14 cellular contexts compared by ENCODE assay signal in genomic region chr10:79482721-79483120, GRCh38. TPM values are rescaled to one million over a fixed set of nuclear protein-coding genes. Genes with fewer than 3 reads are reported as not detected.
"Had no signal": no experiment of that assay in that cellular context is flagged by ENCODE, and none has a peak within 500 bp of the region (broad histone marks: within the 10 kb centered on the region; RNA-seq: fewer than 3 reads in every experiment).

No MANE protein-coding gene starts in this region.

- DNase-seq: activated CD4-positive, alpha-beta T cell treated with anti-CD3 and anti-CD28 coated beads for 1 hour; activated CD4-positive, alpha-beta T cell treated with anti-CD3 and anti-CD28 coated beads, Interleukin-2, amount 50 U/mL, for 48 hours; activated T-cell treated with anti-CD3 and anti-CD28 coated beads, Interleukin-2, amount 50 U/mL, for 72 hours; caudate nucleus; colonic mucosa; effector CD8-positive, alpha-beta T cell; hypothalamus; kidney glomerular epithelial cell; lower lobe of right lung; Right ventricle myocardium superior; SW 1271 had no signal

- H3K4me3 ChIP-seq: colonic mucosa, lower lobe of right lung, tibial artery had no signal

- H3K27me3 ChIP-seq: colonic mucosa, tibial artery had no signal

- H3K36me3 ChIP-seq: colonic mucosa, lower lobe of right lung, tibial artery had no signal

- H3K27ac ChIP-seq: epithelial cell of prostate had no signal

- ATAC-seq: activated T-cell treated with anti-CD3 and anti-CD28 coated beads, Interleukin-2, amount 50 U/mL, for 72 hours; lower lobe of right lung; natural killer cell treated with Interleukin-12 subunit alpha and Interleukin-12 subunit beta and Interleukin-15 and Interleukin-18, amount 100 ng/mL, for 72 hours had no signal

- H3K9me3 ChIP-seq: colonic mucosa, lower lobe of right lung, tibial artery had no signal

- H3K4me1 ChIP-seq: colonic mucosa had no signal

RNA-seq across cellular contexts. Expression of gene EIF5AL1, which starts 29.6 kb away (rescaled TPM):
- total RNA-seq: lower lobe of right lung had no signal
